In the genomic region with DNA sequence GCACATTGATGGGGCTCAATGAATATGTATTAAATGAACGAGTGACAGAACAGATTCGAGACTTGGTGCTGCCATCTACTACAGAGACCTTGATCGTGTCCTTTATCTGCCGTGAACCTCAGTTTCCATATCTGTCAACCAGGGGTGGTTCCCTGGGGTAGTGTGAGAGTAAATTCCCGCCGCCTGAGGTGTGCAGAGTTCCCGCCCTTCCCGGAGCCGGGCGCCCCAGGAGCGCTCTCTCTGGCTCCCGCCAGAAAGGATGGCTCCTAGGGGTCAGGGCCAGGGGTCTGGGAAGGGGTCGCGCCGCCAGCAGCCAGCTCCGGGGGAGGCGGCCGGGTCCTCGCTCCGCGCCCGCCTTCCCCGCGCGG, we compare ENCODE assay signal across 8 cellular contexts. TPM values are rescaled to one million over a fixed set of nuclear protein-coding genes. Genes with fewer than 3 reads are reported as not detected.
DNase-seq lines count a peak whose midpoint lies in the region; ATAC-seq, FAIRE-seq and TF ChIP-seq lines count a peak whose summit lies in the region.

No MANE protein-coding gene starts in this region.

- peaks cover 55% of the 10 kb centered on the region for H3K27me3 Mint-ChIP-seq in activated CD4-positive, alpha-beta T cell treated with anti-CD3 and anti-CD28 coated beads for 36 hours
- H3K27me3 Mint-ChIP-seq in activated naive CD8-positive, alpha-beta T cell treated with anti-CD3 and anti-CD28 coated beads, Interleukin-2, amount 10 ng/mL, durations not matched to agents 7 days and 5 days: peaks cover 45% of the 10 kb centered on the region

- H3K27me3 ChIP-seq in stomach smooth muscle (ENCODE audit: control insufficient read depth in 1 of 2, insufficient read depth in 2 of 2, low read length in 2 of 2): peaks cover 0 to 12% of the 10 kb centered on the region in 2 donors

- no peak for DNase-seq in activated CD4-positive, alpha-beta T cell treated with anti-CD3 and anti-CD28 coated beads for 36 hours
- no peak for DNase-seq in activated CD4-positive, alpha-beta T cell treated with anti-CD3 and anti-CD28 coated beads for 48 hours
- DNase-seq in activated naive CD8-positive, alpha-beta T cell treated with anti-CD3 and anti-CD28 coated beads, Interleukin-2, amount 10 ng/mL, durations not matched to agents 7 days and 5 days: no peak
- DNase-seq in HuH-7 (ENCODE audit: low spot score) (no peak), GM12891 (ENCODE audit: insufficient read length, low spot score) (no peak), cerebellar nuclear complex (lab: John Stamatoyannopoulos, UW) (no peak)

- intact Hi-C loops in activated CD4-positive, alpha-beta T cell treated with anti-CD3 and anti-CD28 coated beads for 36 hours (cut with DNase I, micrococcal nuclease): no loop called here

- H3K9me3 Mint-ChIP-seq in activated CD4-positive, alpha-beta T cell treated with anti-CD3 and anti-CD28 coated beads for 36 hours (ENCODE audit: low read depth): no peaks in the 10 kb centered on the region
- H3K9me3 Mint-ChIP-seq in activated naive CD8-positive, alpha-beta T cell treated with anti-CD3 and anti-CD28 coated beads, Interleukin-2, amount 10 ng/mL, durations not matched to agents 7 days and 5 days: no peaks in the 10 kb centered on the region

- no peak overlapping the region for H3K27ac Mint-ChIP-seq in activated CD4-positive, alpha-beta T cell treated with anti-CD3 and anti-CD28 coated beads for 36 hours
- no peak overlapping the region for H3K27ac Mint-ChIP-seq in activated naive CD8-positive, alpha-beta T cell treated with anti-CD3 and anti-CD28 coated beads, Interleukin-2, amount 10 ng/mL, durations not matched to agents 7 days and 5 days

- H3K9ac ChIP-seq in stomach smooth muscle (ENCODE audit: low read length in 2 of 2): peak overlapping the region; percentile 41 to 60

- FAIRE-seq in GM12891 (lab: Jason Lieb, UNC): no peak

- TF ChIP-seq POLR2A in GM12891 (IDR thresholded peaks at IDR 0.05; ENCODE audit: low read depth, low read length): no peak

- ATAC-seq in activated CD4-positive, alpha-beta T cell treated with anti-CD3 and anti-CD28 coated beads for 36 hours: no peak
- ATAC-seq in activated naive CD8-positive, alpha-beta T cell treated with anti-CD3 and anti-CD28 coated beads, Interleukin-2, amount 10 ng/mL, durations not matched to agents 7 days and 5 days (ENCODE audit: low read depth): no peak

- H3K27ac ChIP-seq in stomach smooth muscle (ENCODE audit: low read length): no peak overlapping the region

- H3K9me3 ChIP-seq in iPS-18c (ENCODE audit: control insufficient read depth, insufficient read depth, low read length) (no peaks in the 10 kb centered on the region), stomach smooth muscle (ENCODE audit: control insufficient read depth in 2 of 2, low read length in 2 of 2) (no peaks in the 10 kb centered on the region)

- CTCF ChIA-PET in activated CD4-positive, alpha-beta T cell treated with anti-CD3 and anti-CD28 coated beads for 36 hours (lab: Charles Lee): no interaction called here

- H3K4me1 Mint-ChIP-seq in activated CD4-positive, alpha-beta T cell treated with anti-CD3 and anti-CD28 coated beads for 36 hours: peaks cover 6% of the 10 kb centered on the region
- no peaks in the 10 kb centered on the region for H3K4me1 Mint-ChIP-seq in activated naive CD8-positive, alpha-beta T cell treated with anti-CD3 and anti-CD28 coated beads, Interleukin-2, amount 10 ng/mL, durations not matched to agents 7 days and 5 days

- H3K4me3 Mint-ChIP-seq in activated CD4-positive, alpha-beta T cell treated with anti-CD3 and anti-CD28 coated beads for 36 hours: peak overlapping the region; percentile 17
- peak overlapping the region; percentile 59 for H3K4me3 Mint-ChIP-seq in activated naive CD8-positive, alpha-beta T cell treated with anti-CD3 and anti-CD28 coated beads, Interleukin-2, amount 10 ng/mL, durations not matched to agents 7 days and 5 days

- POLR2A ChIA-PET in activated CD4-positive, alpha-beta T cell treated with anti-CD3 and anti-CD28 coated beads for 36 hours (lab: Charles Lee): no interaction called here
- POLR2A ChIA-PET in activated naive CD8-positive, alpha-beta T cell treated with anti-CD3 and anti-CD28 coated beads, Interleukin-2, amount 10 ng/mL, durations not matched to agents 7 days and 5 days (lab: Charles Lee): no interaction called here

- H3K36me3 Mint-ChIP-seq in activated CD4-positive, alpha-beta T cell treated with anti-CD3 and anti-CD28 coated beads for 36 hours (ENCODE audit: low read depth): no peaks in the 10 kb centered on the region
- H3K36me3 Mint-ChIP-seq in activated naive CD8-positive, alpha-beta T cell treated with anti-CD3 and anti-CD28 coated beads, Interleukin-2, amount 10 ng/mL, durations not matched to agents 7 days and 5 days: no peaks in the 10 kb centered on the region

- H3K4me1 ChIP-seq in stomach smooth muscle (ENCODE audit: control insufficient read depth, insufficient read depth, low read length): peaks cover 16% of the 10 kb centered on the region

- H3K36me3 ChIP-seq in stomach smooth muscle (ENCODE audit: control insufficient read depth in 2 of 2, insufficient read depth in 2 of 2, low read length in 2 of 2): no peaks in the 10 kb centered on the region

- H3K4me3 ChIP-seq in iPS-18c (ENCODE audit: insufficient read depth, low read depth, low read length) (peak overlapping the region; percentile 49), stomach smooth muscle (ENCODE audit: low read length in 2 of 2) (peak overlapping the region in 1 of 2 donors; percentile 83)

TF ChIP-seq in GM12891, 5 proteins besides CTCF, POLR2A, EP300 and RAD21:
- TF ChIP-seq SPI1 (IDR thresholded peaks at IDR 0.05; ENCODE audit: low read depth, low read length): no peak
- TF ChIP-seq POLR2AphosphoS5 (IDR thresholded peaks at IDR 0.05; ENCODE audit: low read depth, low read length): no peak
- no peak for TF ChIP-seq PAX5 (IDR thresholded peaks at IDR 0.05; ENCODE audit: insufficient read depth, low read length, severe bottlenecking)
- no peak for TF ChIP-seq POU2F2 (IDR thresholded peaks at IDR 0.05; ENCODE audit: low read depth, low read length)
- no peak for TF ChIP-seq TAF1 (IDR thresholded peaks at IDR 0.05; ENCODE audit: low read depth, low read length)

RNA-seq across cellular contexts. Expression of gene PLCE1, which starts 0.3 kb away (rescaled TPM):
- under 1 TPM; 0.02 to 0.04 TPM for total RNA-seq in activated CD4-positive, alpha-beta T cell treated with anti-CD3 and anti-CD28 coated beads for 36 hours
- not detected for total RNA-seq in activated naive CD8-positive, alpha-beta T cell treated with anti-CD3 and anti-CD28 coated beads, Interleukin-2, amount 10 ng/mL, durations not matched to agents 7 days and 5 days
- polyA plus RNA-seq in GM12891 (2012; ENCODE audit: low read depth, missing spikeins): 0.23 TPM
